Comparison of ENCODE assay signal across 1 cellular context in genomic region chr4:7043521-7044414, GRCh38.
A peak's percentile ranks its signal among the peaks of the same experiment; 100 is the strongest.
TF ChIP-seq lines count a peak whose summit lies in the region.

No MANE protein-coding gene starts in this region.

TF ChIP-seq in K562, 482 proteins besides CTCF, POLR2A, EP300 and RAD21 (continued from another document):
- TF ChIP-seq ZFX (CRISPR knock-in tag; IDR thresholded peaks at IDR 0.05) (peak; percentile 83), ESRRA (IDR thresholded peaks at IDR 0.05; ENCODE audit: borderline replicate concordance, low read depth) (peak; percentile 59), CCNT2 (IDR thresholded peaks at IDR 0.05; ENCODE audit: borderline replicate concordance, extremely low read depth, insufficient read length, low read depth, low read length) (peak; percentile 32), NR3C1 (CRISPR knock-in tag; IDR thresholded peaks at IDR 0.05) (peak; percentile 66; the same call in 1 of the 2 replicates), IFI16 (CRISPR knock-in tag; IDR thresholded peaks at IDR 0.05) (no peak), ARID4B (CRISPR knock-in tag; IDR thresholded peaks at IDR 0.05) (peak; percentile 70), NRF1 (conservative IDR thresholded peaks at IDR 0.05 in 1 of 2, IDR thresholded peaks at IDR 0.05 in 1 of 2) (peak; percentile 17 to 37; a peak in 2 of 4 replicates), POLR3G (IDR thresholded peaks at IDR 0.05; ENCODE audit: extremely low read depth, insufficient read length, insufficient replicate concordance) (no peak), PHTF2 (CRISPR knock-in tag; IDR thresholded peaks at IDR 0.05) (no peak), E2F6 (IDR thresholded peaks at IDR 0.05; ENCODE audit: borderline replicate concordance in 1 of 2, extremely low read depth in 1 of 2, insufficient read depth in 1 of 2, insufficient read length in 1 of 2, low read depth in 1 of 2, low read length in 1 of 2, poor library complexity in 1 of 2, severe bottlenecking in 1 of 2) (peak; percentile 18 to 20), GATAD2B (IDR thresholded peaks at IDR 0.05; ENCODE audit: borderline replicate concordance) (no peak), NEUROD1 (IDR thresholded peaks at IDR 0.05; ENCODE audit: borderline replicate concordance, low read depth, low read length, partially characterized antibody) (peak; percentile 3), TCF15 (CRISPR knock-in tag; IDR thresholded peaks at IDR 0.05) (no peak), ZBTB1 (CRISPR knock-in tag; IDR thresholded peaks at IDR 0.05; ENCODE audit: borderline replicate concordance, low read depth) (0 out of 2 replicates have a peak, but pooled peaks have one; percentile 28), SAP30 (IDR thresholded peaks at IDR 0.05; ENCODE audit: borderline replicate concordance, insufficient read depth, low read depth, low read length, poor library complexity, severe bottlenecking) (peak; percentile 79)
